Comparison of ENCODE assay signal across 8 cellular contexts in genomic region chr7:44213872-44214595, GRCh38. TPM values are rescaled to one million over a fixed set of nuclear protein-coding genes. Genes with fewer than 3 reads are reported as not detected.
DNase-seq lines count a peak whose midpoint lies in the region; ATAC-seq and TF ChIP-seq lines count a peak whose summit lies in the region.

No MANE protein-coding gene starts in this region.

- no peak for ATAC-seq in HG03095 (IDR thresholded peaks at IDR 0.05; ENCODE audit: unreplicated experiment)

- H3F3A ChIP-seq in MM.1S (ENCODE audit: insufficient read depth, low read length), result no peaks in the 10 kb centered on the region

- H3K27me3 ChIP-seq in MM.1S (replicated peaks; ENCODE audit: insufficient read depth, low read length), result 0 out of 2 replicates have a peak, but pooled peaks cover 4% of the 10 kb centered on the region

- no peaks in the 10 kb centered on the region for H3K9me3 ChIP-seq in MM.1S (replicated peaks; ENCODE audit: insufficient read depth, low read length)

- no peak overlapping the region for H3K4me3 ChIP-seq in MM.1S (ENCODE audit: low read length)

- DNase-seq in NCI-H1092 treated with DMSO at 0.1 percent for 48 hours (lab: John Stamatoyannopoulos, UW) (peak; percentile 75), NCI-H1092 (lab: John Stamatoyannopoulos, UW) (no peak), MM.1S (peak; percentile 17), SK-N-DZ (ENCODE audit: low spot score) (peak; percentile 67), fibroblast of the conjunctiva (ENCODE audit: low read depth) (peak; percentile 14), renal cortical epithelial cell (ENCODE audit: low read depth) (peak; percentile 50), pons (ENCODE audit: low spot score) (no peak)

- no peak overlapping the region for H3K4me2 ChIP-seq in MM.1S (ENCODE audit: low read depth, low read length)

- H3K27ac ChIP-seq in MM.1S (ENCODE audit: low read length), result no peak overlapping the region

- no peaks in the 10 kb centered on the region for H4K20me1 ChIP-seq in MM.1S (ENCODE audit: insufficient read depth, low read length)

- H3K79me2 ChIP-seq in MM.1S (ENCODE audit: low read length), result no peaks in the 10 kb centered on the region

- peaks cover 8% of the 10 kb centered on the region; the same call in 1 of the 2 replicates for H3K36me3 ChIP-seq in MM.1S (replicated peaks; ENCODE audit: insufficient read depth, low read length)

- no peaks in the 10 kb centered on the region for H3K9me2 ChIP-seq in MM.1S (replicated peaks; ENCODE audit: insufficient read depth, low read length)

- H3K9ac ChIP-seq in MM.1S (ENCODE audit: low read length), result no peak overlapping the region

- 0 out of 2 replicates have a peak, but pooled peaks have one; percentile 12 for TF ChIP-seq CTCF in MM.1S (IDR thresholded peaks at IDR 0.05; ENCODE audit: low read length)

- no peak overlapping the region for H2AFZ ChIP-seq in MM.1S (ENCODE audit: low read length)

- H3K4me1 ChIP-seq in MM.1S (ENCODE audit: low read length), result no peaks in the 10 kb centered on the region

RNA-seq across cellular contexts. Expression of gene YKT6, which starts 13.3 kb away (rescaled TPM):
- 54.2 and 57.4 TPM in 2 replicates for polyA plus RNA-seq in SK-N-DZ (2014; cell fraction: cytosol; rRNA removed)
- 34.8 and 41.2 TPM in 2 replicates for polyA plus RNA-seq in SK-N-DZ (2014; cell fraction: nucleus; rRNA removed)
- 85.9 and 116 TPM in 2 replicates for total RNA-seq in renal cortical epithelial cell

RNA-seq across cellular contexts. Expression of gene GCK, which starts 24.8 kb away (rescaled TPM):
- polyA plus RNA-seq in SK-N-DZ (2014; cell fraction: cytosol; rRNA removed), result 5.3 and 5.7 TPM in 2 replicates
- 3.1 and 5.7 TPM in 2 replicates for polyA plus RNA-seq in SK-N-DZ (2014; cell fraction: nucleus; rRNA removed)
- 0.10 TPM in 1 of 2 replicates, not detected in the other for total RNA-seq in renal cortical epithelial cell

Comparison
In these comparisons a context has a peak if more than half of its experiments do, and no peak if none do; other contexts are left out.
1. DNase-seq: peak in NCI-H1092 treated with DMSO at 0.1 percent for 48 hours (single experiment), MM.1S (single experiment), SK-N-DZ (single experiment), fibroblast of the conjunctiva (single experiment) and renal cortical epithelial cell (single experiment); none in NCI-H1092 (single experiment) and pons (single experiment).